23 cellular contexts compared by ENCODE assay signal in the genomic region with DNA sequence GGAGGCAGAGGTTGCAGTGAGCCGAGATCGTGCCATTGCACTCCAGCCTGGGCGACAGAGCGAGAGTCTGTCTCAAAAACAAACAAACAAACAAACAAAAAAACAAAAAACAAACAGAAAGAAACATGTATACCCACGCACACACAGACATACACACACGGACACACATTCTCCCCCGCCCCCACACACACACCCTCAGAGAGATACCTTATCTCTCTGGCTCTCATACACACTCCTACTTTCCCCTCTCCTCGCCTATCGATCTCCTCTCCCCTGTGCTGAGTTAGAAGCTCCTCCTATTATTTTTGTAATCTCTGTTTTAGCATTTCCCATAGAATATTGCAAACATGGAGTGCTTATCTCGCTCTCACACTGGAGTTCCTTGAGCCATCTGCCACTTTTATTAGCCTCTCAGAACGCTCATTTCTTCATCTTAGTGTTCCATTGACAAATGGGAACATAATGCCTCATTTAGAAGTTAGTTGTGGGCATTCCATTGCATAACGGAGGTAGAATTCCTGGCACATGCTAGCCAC.
DNase-seq lines count a peak whose midpoint lies in the region; ATAC-seq, FAIRE-seq and TF ChIP-seq lines count a peak whose summit lies in the region.
"Had no signal": no experiment of that assay in that cellular context is flagged by ENCODE, and none has a peak within 500 bp of the region (broad histone marks: within the 10 kb centered on the region; RNA-seq: fewer than 3 reads in every experiment).

No MANE protein-coding gene starts in this region.

- H3K27ac ChIP-seq in K562 (ENCODE audit: extremely low read depth, low read depth, low read length) (peak overlapping the region; percentile 23; the same call in 2 of the 3 replicates), parathyroid adenoma (peak overlapping the region; percentile 89), kidney (ENCODE audit: low read depth in 2 of 2, low read length in 2 of 2) (no peak overlapping the region)
- H3K27ac ChIP-seq: A549, C4-2B, PC-9, SJCRH30 had no signal

- H3K9ac ChIP-seq in K562 (ENCODE audit: insufficient read depth in 1 of 2, low read depth in 2 of 2, low read length in 2 of 2) (peak overlapping the region in 1 of 2 experiments; percentile 40; a peak in 2 of 4 replicates), parathyroid adenoma (no peak overlapping the region), kidney (ENCODE audit: low read length in 2 of 2) (no peak overlapping the region)

- H2AFZ ChIP-seq in K562 (ENCODE audit: low read depth, low read length), result peak overlapping the region; percentile 72
- H2AFZ ChIP-seq in parathyroid adenoma, result no peak overlapping the region
- H2AFZ ChIP-seq: PC-9 had no signal

- H3K9me3 ChIP-seq in K562 (replicated peaks; ENCODE audit: control insufficient read depth, insufficient read depth, low read depth, low read length) (0 out of 2 replicates have a peak, but pooled peaks cover 3% of the 10 kb centered on the region), parathyroid adenoma (ENCODE audit: control insufficient read depth, low read length) (no peaks in the 10 kb centered on the region), BE2C (no peaks in the 10 kb centered on the region), kidney (ENCODE audit: control insufficient read depth in 1 of 2, low read length in 2 of 2) (no peaks in the 10 kb centered on the region)
- H3K9me3 ChIP-seq: A549, MG63, SJCRH30 had no signal

- in situ Hi-C loops in K562 (cut with MboI), result loop anchor here (10.0 kb wide), 1 partner anchor 144 kb away; a partner anchor contains a TSS

- no TSS peak for BruUV-seq in K562 (replicated peaks; lab: Mats Ljungman, UMichigan)

- TF ChIP-seq RAD21 in K562 (CRISPR knock-in tag; conservative IDR thresholded peaks at IDR 0.05 in 1 of 2, IDR thresholded peaks at IDR 0.05 in 1 of 2), result peak; percentile 24 to 46

- POLR2A ChIA-PET in K562 (lab: Yijun Ruan, JAX), result interaction anchor here (1.0 to 4.5 kb wide), 5 partner anchors 11 to 144 kb away, joined by 3 to 41 read pairs (median 6); a partner anchor contains a TSS

- H3K27me3 ChIP-seq in K562 (ENCODE audit: control insufficient read depth in 2 of 2, insufficient read depth in 2 of 2, low read length in 2 of 2) (no peaks in the 10 kb centered on the region), parathyroid adenoma (ENCODE audit: control insufficient read depth, insufficient read depth, low read length) (no peaks in the 10 kb centered on the region), BE2C (no peaks in the 10 kb centered on the region)
- H3K27me3 ChIP-seq: MG63, SJCRH30 had no signal

- FAIRE-seq in K562 (lab: Jason Lieb, UNC) (peak; percentile 83), kidney (lab: Jason Lieb, UNC) (no peak)
- FAIRE-seq: A549, H54 had no signal

- H3K36me3 ChIP-seq in K562 (ENCODE audit: control insufficient read depth, insufficient read depth, low read length) (no peaks in the 10 kb centered on the region), parathyroid adenoma (ENCODE audit: control insufficient read depth, insufficient read depth, low read length) (no peaks in the 10 kb centered on the region), BE2C (no peaks in the 10 kb centered on the region), kidney (ENCODE audit: control insufficient read depth in 1 of 2, insufficient read depth in 2 of 2, low read length in 2 of 2) (no peaks in the 10 kb centered on the region)
- H3K36me3 ChIP-seq: MG63, SJCRH30 had no signal

- H3K4me3 ChIP-seq in K562 (no peak overlapping the region), parathyroid adenoma (ENCODE audit: low read depth, low read length) (no peak overlapping the region), BE2C (ENCODE audit: low read depth, low read length) (no peak overlapping the region), kidney (ENCODE audit: low read length in 2 of 2) (no peak overlapping the region)
- H3K4me3 ChIP-seq: A549, MG63, PC-9, SJCRH30 had no signal

- DNase-seq in CMK (ENCODE audit: low read depth) (peak; percentile 73), HUDEP-2 (lab: John Stamatoyannopoulos, UW; ENCODE audit: unreplicated experiment in 76 of 76) (peak in 75 of 76 experiments; percentile 19 to 94 (median 70)), K562 (ENCODE audit: extremely low read depth in 1 of 4, low spot score in 3 of 4) (peak; percentile 86 to 90 (median 86)), BE2C (no peak), Ammon's horn (ENCODE audit: low spot score) (no peak), kidney (no peak)
- DNase-seq: Calu3; CD8-positive, alpha-beta memory T cell; DMS153; KG1; MG63; NCI-H1105 treated with DMSO at 0.1 percent for 48 hours; NCI-H1930; NCI-H446 treated with DMSO at 0.1 percent for 48 hours; NCI-H82; NK-92 treated with Interleukin-12 subunit alpha and Interleukin-12 subunit beta, amount 100 ng/mL, for 24 hours; PC-9; SJCRH30 had no signal

- H3K4me2 ChIP-seq in K562 (ENCODE audit: insufficient read depth, low read length) (peak overlapping the region; percentile 72), parathyroid adenoma (ENCODE audit: low read length) (peak overlapping the region; percentile 25)
- H3K4me2 ChIP-seq: A549, PC-9 had no signal

- TF ChIP-seq POLR2A in K562 (conservative IDR thresholded peaks at IDR 0.05), result no peak

- CTCF ChIA-PET in K562 (lab: Yijun Ruan, JAX; ENCODE audit: low intra/inter-chr PET ratio), result no interaction called here

- ATAC-seq in K562, result peak; percentile 81
- ATAC-seq: A549, Right ventricle myocardium inferior had no signal

- H3K79me2 ChIP-seq in K562 (ENCODE audit: control insufficient read depth, insufficient read depth, low read length), result no peaks in the 10 kb centered on the region
- H3K79me2 ChIP-seq in parathyroid adenoma, result no peaks in the 10 kb centered on the region

- peak; percentile 91 for TF ChIP-seq EP300 in K562 (IDR thresholded peaks at IDR 0.05; ENCODE audit: low read length)

- intact Hi-C loops in K562 (cut with micrococcal nuclease), result loop anchor here (1.0 to 5.0 kb wide), 4 partner anchors 15 to 144 kb away; a partner anchor contains a TSS
- intact Hi-C loops in kidney (cut with DNase I), result no loop called here

- TF ChIP-seq CTCF in K562 (IDR thresholded peaks at IDR 0.05 in 2 of 3, conservative IDR thresholded peaks at IDR 0.05 in 1 of 3; ENCODE audit: insufficient read depth in 2 of 3, low read depth in 1 of 3, low read length in 3 of 3) (no peak), parathyroid adenoma (IDR thresholded peaks at IDR 0.05) (no peak), BE2C (IDR thresholded peaks at IDR 0.05; ENCODE audit: low read depth, low read length) (no peak), kidney (IDR thresholded peaks at IDR 0.05; ENCODE audit: borderline replicate concordance, extremely low read depth, insufficient read depth) (no peak)

- WGBS in K562 (ENCODE audit: insufficient coverage, low coverage, missing lambda C conversion rate), result under 1% methylated on average over 12 of the region's 12 CpGs

- no peaks in the 10 kb centered on the region for H3K9me1 ChIP-seq in K562 (ENCODE audit: control insufficient read depth, insufficient read depth, low read length)

- no peaks in the 10 kb centered on the region for H4K20me1 ChIP-seq in K562 (replicated peaks; ENCODE audit: control insufficient read depth, insufficient read depth, low read length)

- H3K4me1 ChIP-seq in K562 (replicated peaks in 1 of 2; ENCODE audit: control insufficient read depth in 2 of 2, insufficient read depth in 2 of 2, low read length in 2 of 2) (peaks cover 11 to 48% of the 10 kb centered on the region in 2 experiments; a peak in 4 of 5 replicates), parathyroid adenoma (peaks cover 46% of the 10 kb centered on the region), BE2C (no peaks in the 10 kb centered on the region), kidney (ENCODE audit: control insufficient read depth in 1 of 2, insufficient read depth in 1 of 2, low read depth in 1 of 2, low read length in 2 of 2) (no peaks in the 10 kb centered on the region)

TF ChIP-seq in K562, 482 proteins besides CTCF, POLR2A, EP300 and RAD21 (continues in another document):
- TF ChIP-seq ARID1B (IDR thresholded peaks at IDR 0.05), result peak; percentile 96
- TF ChIP-seq, protein P1, sequence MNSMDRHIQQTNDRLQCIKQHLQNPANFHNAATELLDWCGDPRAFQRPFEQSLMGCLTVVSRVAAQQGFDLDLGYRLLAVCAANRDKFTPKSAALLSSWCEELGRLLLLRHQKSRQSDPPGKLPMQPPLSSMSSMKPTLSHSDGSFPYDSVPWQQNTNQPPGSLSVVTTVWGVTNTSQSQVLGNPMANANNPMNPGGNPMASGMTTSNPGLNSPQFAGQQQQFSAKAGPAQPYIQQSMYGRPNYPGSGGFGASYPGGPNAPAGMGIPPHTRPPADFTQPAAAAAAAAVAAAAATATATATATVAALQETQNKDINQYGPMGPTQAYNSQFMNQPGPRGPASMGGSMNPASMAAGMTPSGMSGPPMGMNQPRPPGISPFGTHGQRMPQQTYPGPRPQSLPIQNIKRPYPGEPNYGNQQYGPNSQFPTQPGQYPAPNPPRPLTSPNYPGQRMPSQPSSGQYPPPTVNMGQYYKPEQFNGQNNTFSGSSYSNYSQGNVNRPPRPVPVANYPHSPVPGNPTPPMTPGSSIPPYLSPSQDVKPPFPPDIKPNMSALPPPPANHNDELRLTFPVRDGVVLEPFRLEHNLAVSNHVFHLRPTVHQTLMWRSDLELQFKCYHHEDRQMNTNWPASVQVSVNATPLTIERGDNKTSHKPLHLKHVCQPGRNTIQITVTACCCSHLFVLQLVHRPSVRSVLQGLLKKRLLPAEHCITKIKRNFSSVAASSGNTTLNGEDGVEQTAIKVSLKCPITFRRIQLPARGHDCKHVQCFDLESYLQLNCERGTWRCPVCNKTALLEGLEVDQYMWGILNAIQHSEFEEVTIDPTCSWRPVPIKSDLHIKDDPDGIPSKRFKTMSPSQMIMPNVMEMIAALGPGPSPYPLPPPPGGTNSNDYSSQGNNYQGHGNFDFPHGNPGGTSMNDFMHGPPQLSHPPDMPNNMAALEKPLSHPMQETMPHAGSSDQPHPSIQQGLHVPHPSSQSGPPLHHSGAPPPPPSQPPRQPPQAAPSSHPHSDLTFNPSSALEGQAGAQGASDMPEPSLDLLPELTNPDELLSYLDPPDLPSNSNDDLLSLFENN (IDR thresholded peaks at IDR 0.05; ENCODE audit: low read depth in 2 of 2, low read length in 2 of 2), result peak in 1 of 2 experiments; percentile 72; a peak in 2 of 4 replicates
- 0 out of 2 replicates have a peak, but pooled peaks have one; percentile 16 for TF ChIP-seq TARDBP (IDR thresholded peaks at IDR 0.05)
- TF ChIP-seq, protein P2, sequence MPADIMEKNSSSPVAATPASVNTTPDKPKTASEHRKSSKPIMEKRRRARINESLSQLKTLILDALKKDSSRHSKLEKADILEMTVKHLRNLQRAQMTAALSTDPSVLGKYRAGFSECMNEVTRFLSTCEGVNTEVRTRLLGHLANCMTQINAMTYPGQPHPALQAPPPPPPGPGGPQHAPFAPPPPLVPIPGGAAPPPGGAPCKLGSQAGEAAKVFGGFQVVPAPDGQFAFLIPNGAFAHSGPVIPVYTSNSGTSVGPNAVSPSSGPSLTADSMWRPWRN (IDR thresholded peaks at IDR 0.05; ENCODE audit: low read depth), result peak; percentile 67

Comparison
In these comparisons a context has a peak if more than half of its experiments do, and no peak if none do; other contexts are left out.
1. DNase-seq: peak in CMK (single experiment), HUDEP-2 (75 of 76) and K562 (4 of 4); none in BE2C (single experiment), Ammon's horn (single experiment) and kidney (single experiment).
2. H3K27ac ChIP-seq: peak in K562 (single experiment) and parathyroid adenoma (single experiment); none in kidney (0 of 2).